1 cellular context compared by ENCODE assay signal in the genomic region with DNA sequence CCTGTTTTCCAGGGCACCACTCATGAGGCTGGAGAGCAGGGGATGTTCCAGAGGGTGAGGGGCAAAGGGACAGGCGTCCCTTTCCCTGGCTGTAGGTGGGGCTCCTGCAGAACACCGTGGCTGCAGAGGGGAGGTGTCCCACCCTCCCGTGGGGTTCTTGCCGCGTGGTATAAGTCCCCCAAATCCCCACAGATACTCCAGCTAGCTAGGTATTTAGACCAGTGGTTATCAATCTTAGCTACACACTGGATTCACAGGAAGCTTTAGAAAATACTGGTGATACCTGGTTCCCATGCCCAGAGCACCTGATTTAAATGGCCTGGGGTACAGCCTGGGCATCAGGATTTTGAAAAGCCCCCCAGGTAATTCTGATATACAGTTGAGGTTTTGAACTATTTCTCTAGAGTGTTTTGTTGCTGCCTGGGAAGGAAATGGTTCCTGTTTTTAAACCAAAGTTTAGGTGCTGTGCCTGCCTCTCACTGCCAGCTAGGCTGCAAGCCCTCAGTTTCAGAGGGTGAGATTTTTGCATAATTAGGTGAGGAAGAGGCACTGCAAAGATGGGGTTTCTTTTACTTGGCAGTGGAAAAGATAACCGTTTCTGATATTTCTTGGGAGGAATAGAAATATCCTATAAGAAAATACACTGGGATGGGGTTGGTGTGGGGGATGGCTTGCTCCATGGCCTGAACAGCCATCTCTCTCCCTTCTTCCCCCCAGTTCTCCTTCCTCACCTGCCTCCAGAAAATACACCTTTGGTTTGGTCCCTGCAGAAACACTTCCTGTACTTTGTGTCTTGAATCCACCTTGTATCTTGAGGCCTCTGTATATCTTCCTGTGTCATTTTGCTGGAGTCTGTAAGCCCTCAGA.
TF ChIP-seq lines count a peak whose summit lies in the region.

No MANE protein-coding gene starts in this region.

TF ChIP-seq in GM12878, 131 proteins besides CTCF, POLR2A, EP300 and RAD21:
- TF ChIP-seq WRNIP1 (IDR thresholded peaks at IDR 0.05; ENCODE audit: borderline replicate concordance, low read depth, low read length), result 0 out of 2 replicates have a peak, but pooled peaks have one; percentile 3
- no peak for TF ChIP-seq HSF1 (IDR thresholded peaks at IDR 0.05; ENCODE audit: low read depth, low read length)
- peak; percentile 37; the same call in 1 of the 2 replicates for TF ChIP-seq HDGF (IDR thresholded peaks at IDR 0.05)
- TF ChIP-seq, protein P1, sequence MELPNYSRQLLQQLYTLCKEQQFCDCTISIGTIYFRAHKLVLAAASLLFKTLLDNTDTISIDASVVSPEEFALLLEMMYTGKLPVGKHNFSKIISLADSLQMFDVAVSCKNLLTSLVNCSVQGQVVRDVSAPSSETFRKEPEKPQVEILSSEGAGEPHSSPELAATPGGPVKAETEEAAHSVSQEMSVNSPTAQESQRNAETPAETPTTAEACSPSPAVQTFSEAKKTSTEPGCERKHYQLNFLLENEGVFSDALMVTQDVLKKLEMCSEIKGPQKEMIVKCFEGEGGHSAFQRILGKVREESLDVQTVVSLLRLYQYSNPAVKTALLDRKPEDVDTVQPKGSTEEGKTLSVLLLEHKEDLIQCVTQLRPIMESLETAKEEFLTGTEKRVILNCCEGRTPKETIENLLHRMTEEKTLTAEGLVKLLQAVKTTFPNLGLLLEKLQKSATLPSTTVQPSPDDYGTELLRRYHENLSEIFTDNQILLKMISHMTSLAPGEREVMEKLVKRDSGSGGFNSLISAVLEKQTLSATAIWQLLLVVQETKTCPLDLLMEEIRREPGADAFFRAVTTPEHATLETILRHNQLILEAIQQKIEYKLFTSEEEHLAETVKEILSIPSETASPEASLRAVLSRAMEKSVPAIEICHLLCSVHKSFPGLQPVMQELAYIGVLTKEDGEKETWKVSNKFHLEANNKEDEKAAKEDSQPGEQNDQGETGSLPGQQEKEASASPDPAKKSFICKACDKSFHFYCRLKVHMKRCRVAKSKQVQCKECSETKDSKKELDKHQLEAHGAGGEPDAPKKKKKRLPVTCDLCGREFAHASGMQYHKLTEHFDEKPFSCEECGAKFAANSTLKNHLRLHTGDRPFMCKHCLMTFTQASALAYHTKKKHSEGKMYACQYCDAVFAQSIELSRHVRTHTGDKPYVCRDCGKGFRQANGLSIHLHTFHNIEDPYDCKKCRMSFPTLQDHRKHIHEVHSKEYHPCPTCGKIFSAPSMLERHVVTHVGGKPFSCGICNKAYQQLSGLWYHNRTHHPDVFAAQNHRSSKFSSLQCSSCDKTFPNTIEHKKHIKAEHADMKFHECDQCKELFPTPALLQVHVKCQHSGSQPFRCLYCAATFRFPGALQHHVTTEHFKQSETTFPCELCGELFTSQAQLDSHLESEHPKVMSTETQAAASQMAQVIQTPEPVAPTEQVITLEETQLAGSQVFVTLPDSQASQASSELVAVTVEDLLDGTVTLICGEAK (IDR thresholded peaks at IDR 0.05; ENCODE audit: borderline replicate concordance), result no peak
- no peak for TF ChIP-seq IRF3 (IDR thresholded peaks at IDR 0.05)
